19 cellular contexts compared by ENCODE assay signal in the genomic region with DNA sequence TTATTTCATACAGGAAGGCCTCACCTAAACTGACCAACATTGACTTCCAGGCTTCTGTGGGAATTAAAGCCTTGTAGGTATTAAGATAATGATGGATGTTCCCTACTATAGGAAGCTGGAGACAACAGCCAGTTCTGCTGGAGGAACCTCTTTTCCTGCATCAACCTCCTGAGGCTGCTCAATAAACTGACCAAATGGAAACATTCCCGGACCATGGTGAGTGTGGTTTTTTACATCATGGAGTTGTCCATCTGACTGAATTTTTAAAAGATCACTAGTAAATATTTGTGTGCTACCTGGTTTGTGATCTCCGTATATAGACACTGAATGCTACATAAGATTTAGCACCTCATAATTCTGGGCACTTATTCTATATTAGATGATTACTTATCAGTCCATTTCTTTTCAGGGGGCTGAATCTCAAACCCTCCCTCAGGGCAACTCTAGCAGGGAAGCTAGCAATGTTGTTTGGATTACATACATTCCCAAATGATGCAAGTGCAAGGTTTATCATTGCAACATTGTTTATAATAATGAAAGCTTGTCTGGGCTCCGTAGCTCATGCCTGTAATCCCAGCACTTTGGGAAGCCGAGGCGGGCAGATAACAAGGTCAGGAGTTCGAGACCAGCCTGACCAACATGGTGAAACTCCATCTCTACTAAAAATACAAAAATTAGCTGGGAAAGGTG.
DNase-seq lines count a peak whose midpoint lies in the region; FAIRE-seq lines count a peak whose summit lies in the region.
"Had no signal": no experiment of that assay in that cellular context is flagged by ENCODE, and none has a peak within 500 bp of the region (broad histone marks: within the 10 kb centered on the region; RNA-seq: fewer than 3 reads in every experiment).

No MANE protein-coding gene starts in this region.

- FAIRE-seq in RCC 7860 (lab: Jason Lieb, UNC): no peak
- FAIRE-seq: A204.1, D721Med, GM12878, GM18507, H54, HTR-8/SVneo had no signal

- peak; percentile 16 for DNase-seq in HCEC 1CT
- peak; percentile 72 for DNase-seq in amniotic epithelial cell (ENCODE audit: low read depth)
- DNase-seq in iris pigment epithelial cell (ENCODE audit: low read depth): peak; percentile 58
- no peak for DNase-seq in EL
- DNase-seq in NCI-H524 treated with DMSO at 0.1 percent for 48 hours (lab: John Stamatoyannopoulos, UW): no peak
- no peak for DNase-seq in RCC 7860 (ENCODE audit: low spot score)
- DNase-seq in OCI-M2 (lab: John Stamatoyannopoulos, UW; ENCODE audit: unreplicated experiment): no peak
- DNase-seq: ACHN; AML-193; Caco-2; CD4-positive, alpha-beta T cell; HFFc6; KBM-7 had no signal

Comparison
In these comparisons a context has a peak if more than half of its experiments do, and no peak if none do; other contexts are left out.
1. DNase-seq: peak in HCEC 1CT (single experiment), amniotic epithelial cell (single experiment) and iris pigment epithelial cell (single experiment); none in EL (single experiment), NCI-H524 treated with DMSO at 0.1 percent for 48 hours (single experiment), RCC 7860 (single experiment) and OCI-M2 (single experiment).